In genomic region chr19:1284979-1285736, GRCh38 we compare ENCODE assay signal across 9 cellular contexts. TPM values are rescaled to one million over a fixed set of nuclear protein-coding genes. Genes with fewer than 3 reads are reported as not detected.
DNase-seq lines count a peak whose midpoint lies in the region; ATAC-seq and TF ChIP-seq lines count a peak whose summit lies in the region.
"Had no signal": no experiment of that assay in that cellular context is flagged by ENCODE, and none has a peak within 500 bp of the region (broad histone marks: within the 10 kb centered on the region; RNA-seq: fewer than 3 reads in every experiment).

No MANE protein-coding gene starts in this region.

- no peak for TF ChIP-seq EP300 in transverse colon (IDR thresholded peaks at IDR 0.05; ENCODE audit: low read depth)

- TF ChIP-seq POLR2A in transverse colon (IDR thresholded peaks at IDR 0.05) = no peak

- 20 to 21% methylated on average over 42 to 51 of the region's 51 CpGs for WGBS in heart right ventricle, 2 donors
- WGBS in iPS DF 6.9 (ENCODE audit: insufficient coverage, insufficient read length) = no CpG with 5 or more reads among the region's 51 CpGs
- 31% methylated on average over 30 of the region's 51 CpGs; no CpG with 5 or more reads in 1 of the 2 donors for WGBS in transverse colon (ENCODE audit: low coverage in 1 of 2), 2 donors

- H3K9me3 ChIP-seq in cardiac muscle cell (ENCODE audit: low read depth) = no peaks in the 10 kb centered on the region
- no peaks in the 10 kb centered on the region for H3K9me3 ChIP-seq in heart right ventricle
- no peaks in the 10 kb centered on the region for H3K9me3 ChIP-seq in iPS DF 6.9 (ENCODE audit: control insufficient read depth, insufficient read depth, low read length)
- no peaks in the 10 kb centered on the region for H3K9me3 ChIP-seq in transverse colon

- H3K36me3 ChIP-seq in cardiac muscle cell (no peaks in the 10 kb centered on the region), heart right ventricle (peaks cover 0 to under 1% (median 0%) of the 10 kb centered on the region in 9 donors), iPS DF 6.9 (ENCODE audit: control insufficient read depth, insufficient read depth, low read length) (peaks cover 2% of the 10 kb centered on the region; the same call in 1 of the 2 replicates), transverse colon (no peaks in the 10 kb centered on the region)

- H3K27me3 ChIP-seq in cardiac muscle cell = no peaks in the 10 kb centered on the region
- peaks cover 22 to 69% (median 67%) of the 10 kb centered on the region in 7 donors for H3K27me3 ChIP-seq in heart right ventricle
- H3K27me3 ChIP-seq in iPS DF 6.9 (ENCODE audit: control insufficient read depth, insufficient read depth, low read length) = peaks cover 5% of the 10 kb centered on the region; the same call in 1 of the 2 replicates
- H3K27me3 ChIP-seq in transverse colon = peaks cover 55% of the 10 kb centered on the region

- intact Hi-C loops in heart right ventricle (cut with DNase I) = loop anchor here in 7 of 10 donors (5.0 to 10.0 kb wide), 6 partner anchors 70 to 112 kb away; a partner anchor contains a TSS
- intact Hi-C loops in transverse colon (cut with DNase I; ENCODE audit: low total_unique reads) = loop anchor here (10.0 kb wide), 1 partner anchor 120 kb away; the partner anchor contains the start of genes DAZAP1 and GAMT

- H3K4me3 ChIP-seq in cardiac muscle cell = peak overlapping the region; percentile 30
- H3K4me3 ChIP-seq in heart right ventricle = no peak overlapping the region
- H3K4me3 ChIP-seq in iPS DF 6.9 (ENCODE audit: low read length) = peak overlapping the region; percentile 49; the same call in 1 of the 2 replicates
- H3K4me3 ChIP-seq in transverse colon = no peak overlapping the region

- H3K27ac ChIP-seq in cardiac muscle cell (no peak overlapping the region), heart right ventricle (no peak overlapping the region), iPS DF 6.9 (ENCODE audit: low read length) (no peak overlapping the region), transverse colon (peak overlapping the region; percentile 85 to 91 (median 90))

- TF ChIP-seq CTCF in cardiac muscle cell (IDR thresholded peaks at IDR 0.05; ENCODE audit: low read depth, low read length) = no peak
- TF ChIP-seq CTCF in heart right ventricle (IDR thresholded peaks at IDR 0.05) = no peak
- TF ChIP-seq CTCF in transverse colon (IDR thresholded peaks at IDR 0.05) = no peak

- ATAC-seq in heart right ventricle = no peak

- DNase-seq in cardiac muscle cell (ENCODE audit: low read depth in 1 of 2, low spot score in 1 of 2) (peak in 1 of 2 donors; percentile 25), heart right ventricle (no peak), iPS DF 6.9 (ENCODE audit: low read depth, low spot score) (no peak), transverse colon (no peak), KG1 (lab: John Stamatoyannopoulos, UW) (no peak)
- DNase-seq in stimulated activated CD4-positive, alpha-beta T cell treated with anti-CD3 and anti-CD28 coated beads, Interleukin-12 subunit alpha, Interleukin-12 subunit beta, amount 100 ng/mL, for 4 hours = no peak
- DNase-seq: activated CD8-positive, alpha-beta memory T cell treated with anti-CD3 and anti-CD28 coated beads for 24 hours; C1 segment of cervical spinal cord; cerebellar nuclear complex had no signal

- in situ Hi-C loops in transverse colon (cut with MboI; ENCODE audit: low pct_ligation_motif_present in 1 of 4, low pct_unique_long_range_greater_than_20kb in 1 of 4, low sequenced_read_pairs in 3 of 4) = loop anchor here in 2 of 4 donors (25.0 kb wide), 1 partner anchor 102 kb away; the partner anchor contains the start of gene NDUFS7 (in 2 of the 2)

- H3K4me1 ChIP-seq in cardiac muscle cell (ENCODE audit: low read depth) (no peaks in the 10 kb centered on the region), heart right ventricle (peaks cover 0 to 17% (median 3%) of the 10 kb centered on the region in 9 donors), iPS DF 6.9 (ENCODE audit: control insufficient read depth, insufficient read depth, low read length) (no peaks in the 10 kb centered on the region; the same call in 1 of the 2 replicates), transverse colon (peaks cover 9 to 50% (median 39%) of the 10 kb centered on the region in 4 donors)

RNA-seq across cellular contexts. Expression of gene EFNA2, which starts 0.5 kb away (rescaled TPM):
- 13.0 and 16.9 TPM in 2 replicates for total RNA-seq in cardiac muscle cell
- polyA plus RNA-seq in cardiac muscle cell = 0.34 and 0.44 TPM in 2 replicates
- under 1 TPM in 1 of 10 donors, not detected in 9; 0.45 TPM for total RNA-seq in heart right ventricle
- under 1 TPM in 1 of 2 donors, not detected in 1; 0.04 TPM for polyA plus RNA-seq in heart right ventricle
- total RNA-seq in transverse colon = 100 to 1,000 TPM in 1 of 4 donors, 10 to 100 TPM in 3; 30.5 to 112 (median 40.6) TPM

RNA-seq across cellular contexts. Expression of gene FAM174C, which starts 9.8 kb away (rescaled TPM):
- total RNA-seq in cardiac muscle cell (31.2 and 44.9 TPM in 2 replicates), heart right ventricle (10 to 100 TPM in 7 of 10 donors, 1 to 10 TPM in 3; 8.2 to 19.0 (median 12.7) TPM), transverse colon (100 to 1,000 TPM in 2 of 4 donors, 10 to 100 TPM in 2; 72.5 to 116 (median 99.0) TPM)
- polyA plus RNA-seq in cardiac muscle cell (34.0 and 34.4 TPM in 2 replicates), heart right ventricle (10 to 100 TPM; 40.2 to 70.2 TPM)

RNA-seq across cellular contexts. Expression of gene CIRBP, which starts 16.0 kb away (rescaled TPM):
- 1,112 and 2,236 TPM in 2 replicates for total RNA-seq in cardiac muscle cell
- polyA plus RNA-seq in cardiac muscle cell = 716 and 851 TPM in 2 replicates
- 100 to 1,000 TPM; 227 to 356 (median 280) TPM for total RNA-seq in heart right ventricle
- 100 to 1,000 TPM; 180 to 344 TPM for polyA plus RNA-seq in heart right ventricle
- 100 to 1,000 TPM; 431 to 488 (median 460) TPM for total RNA-seq in transverse colon

RNA-seq across cellular contexts. Expression of gene MIDN, which starts 36.8 kb away (rescaled TPM):
- total RNA-seq in cardiac muscle cell (45.6 and 89.2 TPM in 2 replicates), heart right ventricle (100 to 1,000 TPM in 2 of 10 donors, 10 to 100 TPM in 8; 45.9 to 236 (median 68.5) TPM), transverse colon (100 to 1,000 TPM in 3 of 4 donors, 10 to 100 TPM in 1; 89.4 to 379 (median 116) TPM)
- polyA plus RNA-seq in cardiac muscle cell (58.1 and 76.0 TPM in 2 replicates), heart right ventricle (10 to 100 TPM; 22.7 to 48.6 TPM)

RNA-seq across cellular contexts. Expression of gene ATP5F1D, which starts 43.6 kb away (rescaled TPM):
- total RNA-seq in cardiac muscle cell (188 and 355 TPM in 2 replicates), heart right ventricle (100 to 1,000 TPM; 491 to 770 (median 553) TPM), transverse colon (100 to 1,000 TPM; 157 to 650 (median 240) TPM)
- polyA plus RNA-seq in cardiac muscle cell (505 and 638 TPM in 2 replicates), heart right ventricle (1,000 to 10,000 TPM in 1 of 2 donors, 100 to 1,000 TPM in 1; 821 to 2,879 TPM)

Comparison
In these comparisons a context has a peak if more than half of its experiments do, and no peak if none do; other contexts are left out.
1. H3K4me3 ChIP-seq: peak in cardiac muscle cell (single experiment) and iPS DF 6.9 (single experiment); none in heart right ventricle (0 of 10) and transverse colon (0 of 4).
2. H3K27ac ChIP-seq: peak in transverse colon (4 of 4); none in cardiac muscle cell (single experiment), heart right ventricle (0 of 10) and iPS DF 6.9 (single experiment).